In genomic region chr7:22564511-22565045, GRCh38 we compare ENCODE assay signal across 11 cellular contexts.
DNase-seq lines count a peak whose midpoint lies in the region; ATAC-seq and TF ChIP-seq lines count a peak whose summit lies in the region.
"Had no signal": no experiment of that assay in that cellular context is flagged by ENCODE, and none has a peak within 500 bp of the region (broad histone marks: within the 10 kb centered on the region; RNA-seq: fewer than 3 reads in every experiment).

No MANE protein-coding gene starts in this region.

- H3K9me3 Mint-ChIP-seq in GM23338: no peaks in the 10 kb centered on the region
- no peaks in the 10 kb centered on the region for H3K9me3 Mint-ChIP-seq in activated T-helper 1 cell treated with anti-CD3 and anti-CD28 coated beads, Interleukin-12 subunit alpha, Interleukin-12 subunit beta, Interleukin-2, Interleukin-4 antibody, amounts not matched to agents 30 ng/mL and 10 ng/mL and 1 ng/mL, durations not matched to agents 14 hours and 24 hours and 36 hours

- H3K27me3 Mint-ChIP-seq in GM23338 (ENCODE audit: insufficient read depth, low read depth, poor library complexity): peaks cover 12% of the 10 kb centered on the region
- peaks cover 24% of the 10 kb centered on the region for H3K27me3 Mint-ChIP-seq in activated T-helper 1 cell treated with anti-CD3 and anti-CD28 coated beads, Interleukin-12 subunit alpha, Interleukin-12 subunit beta, Interleukin-2, Interleukin-4 antibody, amounts not matched to agents 30 ng/mL and 10 ng/mL and 1 ng/mL, durations not matched to agents 14 hours and 24 hours and 36 hours (ENCODE audit: insufficient read depth)

- no peaks in the 10 kb centered on the region for H3K9me3 ChIP-seq in right atrium auricular region

- H3K27me3 ChIP-seq in GM23338 (ENCODE audit: insufficient read depth): no peaks in the 10 kb centered on the region
- H3K27me3 ChIP-seq in right atrium auricular region: no peaks in the 10 kb centered on the region
- H3K27me3 ChIP-seq: hepatocyte had no signal

- no peak overlapping the region for H3K27ac Mint-ChIP-seq in GM23338
- peak overlapping the region; percentile 14 for H3K27ac Mint-ChIP-seq in activated T-helper 1 cell treated with anti-CD3 and anti-CD28 coated beads, Interleukin-12 subunit alpha, Interleukin-12 subunit beta, Interleukin-2, Interleukin-4 antibody, amounts not matched to agents 30 ng/mL and 10 ng/mL and 1 ng/mL, durations not matched to agents 14 hours and 24 hours and 36 hours

- H3K27ac ChIP-seq in GM23338 (ENCODE audit: low read depth) (no peak overlapping the region), right atrium auricular region (peak overlapping the region; percentile 36 to 90)

- TF ChIP-seq CTCF in GM23338 (conservative IDR thresholded peaks at IDR 0.05; ENCODE audit: low read depth in 2 of 2) (no peak), right atrium auricular region (IDR thresholded peaks at IDR 0.05) (no peak)

- H3K4me1 ChIP-seq in GM23338 (ENCODE audit: insufficient read depth): peaks cover 47% of the 10 kb centered on the region
- peaks cover 2 to 57% of the 10 kb centered on the region in 2 donors for H3K4me1 ChIP-seq in right atrium auricular region

- no peaks in the 10 kb centered on the region for H3K36me3 ChIP-seq in GM23338 (ENCODE audit: insufficient read depth)
- no peaks in the 10 kb centered on the region for H3K36me3 ChIP-seq in right atrium auricular region

- no peak overlapping the region for H3K4me3 ChIP-seq in GM23338
- H3K4me3 ChIP-seq in right atrium auricular region: peak overlapping the region in 1 of 2 donors; percentile 39
- H3K4me3 ChIP-seq: hepatocyte had no signal

- H3K4me3 Mint-ChIP-seq in GM23338: no peak overlapping the region
- H3K4me3 Mint-ChIP-seq in activated T-helper 1 cell treated with anti-CD3 and anti-CD28 coated beads, Interleukin-12 subunit alpha, Interleukin-12 subunit beta, Interleukin-2, Interleukin-4 antibody, amounts not matched to agents 30 ng/mL and 10 ng/mL and 1 ng/mL, durations not matched to agents 14 hours and 24 hours and 36 hours: peak overlapping the region; percentile 15

- H3K79me2 ChIP-seq in GM23338 (replicated peaks; ENCODE audit: insufficient read depth): no peaks in the 10 kb centered on the region
- H3K79me2 ChIP-seq: hepatocyte had no signal

- intact Hi-C loops in activated T-helper 1 cell treated with anti-CD3 and anti-CD28 coated beads, Interleukin-12 subunit alpha, Interleukin-12 subunit beta, Interleukin-2, Interleukin-4 antibody, amounts not matched to agents 30 ng/mL and 10 ng/mL and 1 ng/mL, durations not matched to agents 14 hours and 24 hours and 36 hours (cut with micrococcal nuclease): loop anchor here (1.0 to 5.0 kb wide), 3 partner anchors 23 to 448 kb away; partner anchors contain the start of gene HYCC1
- intact Hi-C loops in left colon (cut with DNase I, micrococcal nuclease): loop anchor here in 1 of 2 donors (5.0 kb wide), 1 partner anchor 163 kb away; the partner anchor contains the start of gene IL6

- H3K36me3 Mint-ChIP-seq in GM23338 (ENCODE audit: low read depth): no peaks in the 10 kb centered on the region
- no peaks in the 10 kb centered on the region for H3K36me3 Mint-ChIP-seq in activated T-helper 1 cell treated with anti-CD3 and anti-CD28 coated beads, Interleukin-12 subunit alpha, Interleukin-12 subunit beta, Interleukin-2, Interleukin-4 antibody, amounts not matched to agents 30 ng/mL and 10 ng/mL and 1 ng/mL, durations not matched to agents 14 hours and 24 hours and 36 hours (ENCODE audit: low read depth)

- H4K20me1 ChIP-seq in GM23338 (replicated peaks; ENCODE audit: insufficient read depth): no peaks in the 10 kb centered on the region

- H3K9me2 ChIP-seq in GM23338 (ENCODE audit: insufficient read depth): peaks cover 7% of the 10 kb centered on the region; the same call in 1 of the 2 replicates

- no peak overlapping the region for H3K4me2 ChIP-seq in GM23338

- 0 out of 2 replicates have a peak, but pooled peaks cover 2% of the 10 kb centered on the region for H3F3A ChIP-seq in GM23338 (replicated peaks; ENCODE audit: low read depth)

- peak overlapping the region; percentile 25; the same call in 1 of the 2 replicates for H2AFZ ChIP-seq in GM23338

- peaks cover 57% of the 10 kb centered on the region for H3K4me1 Mint-ChIP-seq in GM23338
- peaks cover 59% of the 10 kb centered on the region for H3K4me1 Mint-ChIP-seq in activated T-helper 1 cell treated with anti-CD3 and anti-CD28 coated beads, Interleukin-12 subunit alpha, Interleukin-12 subunit beta, Interleukin-2, Interleukin-4 antibody, amounts not matched to agents 30 ng/mL and 10 ng/mL and 1 ng/mL, durations not matched to agents 14 hours and 24 hours and 36 hours (ENCODE audit: low read depth)

- ATAC-seq in GM23338: no peak
- ATAC-seq in left colon: no peak
- ATAC-seq in GM21515 (IDR thresholded peaks at IDR 0.05; ENCODE audit: unreplicated experiment): no peak

- DNase-seq in A172 (ENCODE audit: low spot score) (peak; percentile 93), GM23338 (ENCODE audit: low spot score) (no peak), right atrium auricular region (ENCODE audit: low spot score) (peak; percentile 64), left colon (no peak)
- DNase-seq in activated T-helper 1 cell treated with anti-CD3 and anti-CD28 coated beads, Interleukin-12 subunit alpha, Interleukin-12 subunit beta, Interleukin-2, Interleukin-4 antibody, amounts not matched to agents 30 ng/mL and 10 ng/mL and 1 ng/mL, durations not matched to agents 14 hours and 24 hours and 36 hours (ENCODE audit: low spot score): no peak
- no peak for DNase-seq in stimulated activated CD4-positive, alpha-beta T cell treated with anti-CD3 and anti-CD28 coated beads, Interleukin-2, amount 100 ng/mL, for 24 hours
- DNase-seq in activated CD4-positive, alpha-beta T cell treated with anti-CD3 and anti-CD28 coated beads, Interleukin-2, amount 50 U/mL, for 4 hours: no peak
- DNase-seq: DND-41; stimulated activated CD4-positive, alpha-beta T cell treated with anti-CD3 and anti-CD28 coated beads, Interleukin-12 subunit alpha, Interleukin-12 subunit beta, amount 100 ng/mL, for 4 hours had no signal

TF ChIP-seq in GM23338, 12 proteins besides CTCF, POLR2A, EP300 and RAD21:
- TF ChIP-seq ZNF331 (CRISPR knock-in tag; IDR thresholded peaks at IDR 0.05; ENCODE audit: low read depth): no peak
- TF ChIP-seq NANOG (IDR thresholded peaks at IDR 0.05; ENCODE audit: borderline replicate concordance): no peak
- TF ChIP-seq CREB1 (CRISPR knock-in tag; IDR thresholded peaks at IDR 0.05; ENCODE audit: low read depth): no peak

Comparison
In these comparisons a context has a peak if more than half of its experiments do, and no peak if none do; other contexts are left out.
1. DNase-seq: peak in A172 (single experiment) and right atrium auricular region (single experiment); none in GM23338 (single experiment), activated T-helper 1 cell treated with anti-CD3 and anti-CD28 coated beads, Interleukin-12 subunit alpha, Interleukin-12 subunit beta, Interleukin-2, Interleukin-4 antibody, amounts not matched to agents 30 ng/mL and 10 ng/mL and 1 ng/mL, durations not matched to agents 14 hours and 24 hours and 36 hours (single experiment), left colon (0 of 2), stimulated activated CD4-positive, alpha-beta T cell treated with anti-CD3 and anti-CD28 coated beads, Interleukin-2, amount 100 ng/mL, for 24 hours (0 of 2) and activated CD4-positive, alpha-beta T cell treated with anti-CD3 and anti-CD28 coated beads, Interleukin-2, amount 50 U/mL, for 4 hours (0 of 2).